Comparison of ENCODE assay signal across 1 cellular context in genomic region chr2:237191693-237192076, GRCh38.
TF ChIP-seq lines count a peak whose summit lies in the region.

No MANE protein-coding gene starts in this region.

TF ChIP-seq in WTC11, 78 proteins besides CTCF, POLR2A, EP300 and RAD21:
- TF ChIP-seq, protein P1, sequence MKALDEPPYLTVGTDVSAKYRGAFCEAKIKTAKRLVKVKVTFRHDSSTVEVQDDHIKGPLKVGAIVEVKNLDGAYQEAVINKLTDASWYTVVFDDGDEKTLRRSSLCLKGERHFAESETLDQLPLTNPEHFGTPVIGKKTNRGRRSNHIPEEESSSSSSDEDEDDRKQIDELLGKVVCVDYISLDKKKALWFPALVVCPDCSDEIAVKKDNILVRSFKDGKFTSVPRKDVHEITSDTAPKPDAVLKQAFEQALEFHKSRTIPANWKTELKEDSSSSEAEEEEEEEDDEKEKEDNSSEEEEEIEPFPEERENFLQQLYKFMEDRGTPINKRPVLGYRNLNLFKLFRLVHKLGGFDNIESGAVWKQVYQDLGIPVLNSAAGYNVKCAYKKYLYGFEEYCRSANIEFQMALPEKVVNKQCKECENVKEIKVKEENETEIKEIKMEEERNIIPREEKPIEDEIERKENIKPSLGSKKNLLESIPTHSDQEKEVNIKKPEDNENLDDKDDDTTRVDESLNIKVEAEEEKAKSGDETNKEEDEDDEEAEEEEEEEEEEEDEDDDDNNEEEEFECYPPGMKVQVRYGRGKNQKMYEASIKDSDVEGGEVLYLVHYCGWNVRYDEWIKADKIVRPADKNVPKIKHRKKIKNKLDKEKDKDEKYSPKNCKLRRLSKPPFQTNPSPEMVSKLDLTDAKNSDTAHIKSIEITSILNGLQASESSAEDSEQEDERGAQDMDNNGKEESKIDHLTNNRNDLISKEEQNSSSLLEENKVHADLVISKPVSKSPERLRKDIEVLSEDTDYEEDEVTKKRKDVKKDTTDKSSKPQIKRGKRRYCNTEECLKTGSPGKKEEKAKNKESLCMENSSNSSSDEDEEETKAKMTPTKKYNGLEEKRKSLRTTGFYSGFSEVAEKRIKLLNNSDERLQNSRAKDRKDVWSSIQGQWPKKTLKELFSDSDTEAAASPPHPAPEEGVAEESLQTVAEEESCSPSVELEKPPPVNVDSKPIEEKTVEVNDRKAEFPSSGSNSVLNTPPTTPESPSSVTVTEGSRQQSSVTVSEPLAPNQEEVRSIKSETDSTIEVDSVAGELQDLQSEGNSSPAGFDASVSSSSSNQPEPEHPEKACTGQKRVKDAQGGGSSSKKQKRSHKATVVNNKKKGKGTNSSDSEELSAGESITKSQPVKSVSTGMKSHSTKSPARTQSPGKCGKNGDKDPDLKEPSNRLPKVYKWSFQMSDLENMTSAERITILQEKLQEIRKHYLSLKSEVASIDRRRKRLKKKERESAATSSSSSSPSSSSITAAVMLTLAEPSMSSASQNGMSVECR (CRISPR knock-in tag; IDR thresholded peaks at IDR 0.05; ENCODE audit: borderline replicate concordance), result no peak
- TF ChIP-seq, protein P2, sequence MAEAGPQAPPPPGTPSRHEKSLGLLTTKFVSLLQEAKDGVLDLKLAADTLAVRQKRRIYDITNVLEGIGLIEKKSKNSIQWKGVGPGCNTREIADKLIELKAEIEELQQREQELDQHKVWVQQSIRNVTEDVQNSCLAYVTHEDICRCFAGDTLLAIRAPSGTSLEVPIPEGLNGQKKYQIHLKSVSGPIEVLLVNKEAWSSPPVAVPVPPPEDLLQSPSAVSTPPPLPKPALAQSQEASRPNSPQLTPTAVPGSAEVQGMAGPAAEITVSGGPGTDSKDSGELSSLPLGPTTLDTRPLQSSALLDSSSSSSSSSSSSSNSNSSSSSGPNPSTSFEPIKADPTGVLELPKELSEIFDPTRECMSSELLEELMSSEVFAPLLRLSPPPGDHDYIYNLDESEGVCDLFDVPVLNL (CRISPR knock-in tag; IDR thresholded peaks at IDR 0.05; ENCODE audit: borderline replicate concordance, low read depth), result no peak
- no peak for TF ChIP-seq ZNF396 (CRISPR knock-in tag; IDR thresholded peaks at IDR 0.05; ENCODE audit: borderline replicate concordance)
